ENCODE assay signal across 8 cellular contexts in genomic region chr14:105474478-105475268, GRCh38. TPM values are rescaled to one million over a fixed set of nuclear protein-coding genes. Genes with fewer than 3 reads are reported as not detected.
DNase-seq lines count a peak whose midpoint lies in the region; ATAC-seq and TF ChIP-seq lines count a peak whose summit lies in the region.

Gene CRIP2, plus strand, starts transcription at chr14:105474821. Its CDS starts 42 bp downstream, at chr14:105474863.

- H3K27me3 Mint-ChIP-seq in IgD-negative memory B cell (peaks cover 7% of the 10 kb centered on the region), WTC11 (ENCODE audit: low read depth) (peaks cover 42% of the 10 kb centered on the region)

- ATAC-seq in WTC11: peak; percentile 5; the same call in 1 of the 2 replicates
- peak; percentile 5 for ATAC-seq in esophagus mucosa
- no peak for ATAC-seq in HG03045 (IDR thresholded peaks at IDR 0.05; ENCODE audit: unreplicated experiment)
- no peak for ATAC-seq in HG03097 (IDR thresholded peaks at IDR 0.05; ENCODE audit: low FRiP score, unreplicated experiment)

- CTCF ChIA-PET in WTC11 (lab: Charles Lee): interaction anchor here (1.8 to 7.2 kb wide), 4 partner anchors 8 to 104 kb away, joined by 8 to 116 read pairs (median 29); partner anchors contain the start of gene TEDC1

- peaks cover 22% of the 10 kb centered on the region for H3K27me3 ChIP-seq in muscle layer of duodenum (ENCODE audit: low read depth, low read length)
- H3K27me3 ChIP-seq in vagina: peaks cover 4% of the 10 kb centered on the region

- H3K4me1 ChIP-seq in muscle layer of duodenum (ENCODE audit: control insufficient read depth in 1 of 2, insufficient read depth in 2 of 2, low read length in 2 of 2) (peaks cover 0 to 59% of the 10 kb centered on the region in 2 donors), vagina (peaks cover 68% of the 10 kb centered on the region)

- H3K4me3 Mint-ChIP-seq in IgD-negative memory B cell (peak within 1 kb of the TSS; percentile 78 to 93 (median 84)), WTC11 (peak within 1 kb of the TSS; percentile 56)

- peaks cover under 1 to 7% (median 2%) of the 10 kb centered on the region in 3 donors for H3K4me1 Mint-ChIP-seq in IgD-negative memory B cell
- H3K4me1 Mint-ChIP-seq in WTC11: peaks cover 4% of the 10 kb centered on the region; the same call in 1 of the 2 replicates

- DNase-seq in EH (ENCODE audit: low read depth): peak; percentile 48
- no peak for DNase-seq in WTC11 (ENCODE audit: low spot score)
- no peak for DNase-seq in vagina (ENCODE audit: extremely low spot score in 2 of 2)

- intact Hi-C loops in vagina (cut with DNase I): no loop called here

- H3K4me3 ChIP-seq in muscle layer of duodenum (ENCODE audit: low read depth in 1 of 2, low read length in 2 of 2) (peak within 1 kb of the TSS; percentile 48 to 88), vagina (peak within 1 kb of the TSS; percentile 69 to 93)

- POLR2A ChIA-PET in WTC11 (lab: Charles Lee): no interaction called here

- peak within 1 kb of the TSS; percentile 35 to 97 (median 86) for H3K27ac Mint-ChIP-seq in IgD-negative memory B cell
- H3K27ac Mint-ChIP-seq in WTC11: no peak within 1 kb of the TSS

- H3K9me3 ChIP-seq in muscle layer of duodenum (ENCODE audit: control insufficient read depth in 1 of 2, low read length in 2 of 2) (no peaks in the 10 kb centered on the region), vagina (no peaks in the 10 kb centered on the region)

- H3K27ac ChIP-seq in muscle layer of duodenum (ENCODE audit: low read length) (peak within 1 kb of the TSS; percentile 23), vagina (peak within 1 kb of the TSS; percentile 84)

- H3K9me3 Mint-ChIP-seq in IgD-negative memory B cell: no peaks in the 10 kb centered on the region
- H3K9me3 Mint-ChIP-seq in WTC11: no peaks in the 10 kb centered on the region

- no peak for TF ChIP-seq CTCF in WTC11 (IDR thresholded peaks at IDR 0.05)
- no peak for TF ChIP-seq CTCF in vagina (IDR thresholded peaks at IDR 0.05)

- TF ChIP-seq POLR2A in vagina (IDR thresholded peaks at IDR 0.05): peak in 1 of 2 donors; percentile 15

- H3K36me3 ChIP-seq in muscle layer of duodenum (ENCODE audit: control insufficient read depth in 1 of 2, insufficient read depth in 2 of 2, low read length in 2 of 2) (peaks cover 0 to 8% of the 10 kb centered on the region in 2 donors), vagina (peaks cover 0 to 5% of the 10 kb centered on the region in 2 donors)

- H3K36me3 Mint-ChIP-seq in IgD-negative memory B cell (no peaks in the 10 kb centered on the region), WTC11 (no peaks in the 10 kb centered on the region)

TF ChIP-seq in WTC11, 78 proteins besides CTCF, POLR2A, EP300 and RAD21:
- TF ChIP-seq IRF1 (CRISPR knock-in tag; IDR thresholded peaks at IDR 0.05) (no peak), ZBTB21 (CRISPR knock-in tag; IDR thresholded peaks at IDR 0.05; ENCODE audit: borderline replicate concordance) (no peak), NR3C1 (CRISPR knock-in tag; conservative IDR thresholded peaks at IDR 0.05; ENCODE audit: low read depth) (no peak), RELA (CRISPR knock-in tag; IDR thresholded peaks at IDR 0.05; ENCODE audit: borderline replicate concordance) (no peak), EMX1 (CRISPR knock-in tag; IDR thresholded peaks at IDR 0.05) (no peak), ZNF121 (CRISPR knock-in tag; IDR thresholded peaks at IDR 0.05) (no peak), CREM (CRISPR knock-in tag; IDR thresholded peaks at IDR 0.05) (no peak), E2F4 (CRISPR knock-in tag; IDR thresholded peaks at IDR 0.05; ENCODE audit: borderline replicate concordance, low read depth) (no peak), PREB (CRISPR knock-in tag; IDR thresholded peaks at IDR 0.05; ENCODE audit: borderline replicate concordance) (no peak), ARID4B (CRISPR knock-in tag; IDR thresholded peaks at IDR 0.05; ENCODE audit: borderline replicate concordance) (no peak), ATF6 (CRISPR knock-in tag; IDR thresholded peaks at IDR 0.05) (no peak), ZNF138 (CRISPR knock-in tag; conservative IDR thresholded peaks at IDR 0.05) (no peak)
TF ChIP-seq in WTC11: peak in this region for 0.

RNA-seq across cellular contexts. Expression of gene CRIP2, which starts in this region (rescaled TPM):
- 70.8 TPM for polyA plus RNA-seq in IgD-negative memory B cell
- 4.6 to 5.4 TPM (median 5.0 TPM) in 3 replicates for total RNA-seq in WTC11 (2021)
- total RNA-seq in esophagus mucosa: 51.5 TPM
- total RNA-seq in vagina: 126 TPM

Comparison
In these comparisons a context has a peak if more than half of its experiments do, and no peak if none do; other contexts are left out.
1. ATAC-seq: peak in WTC11 (single experiment) and esophagus mucosa (single experiment); none in HG03045 (single experiment) and HG03097 (single experiment).